Comparison of ENCODE assay signal across 15 cellular contexts in the genomic region with DNA sequence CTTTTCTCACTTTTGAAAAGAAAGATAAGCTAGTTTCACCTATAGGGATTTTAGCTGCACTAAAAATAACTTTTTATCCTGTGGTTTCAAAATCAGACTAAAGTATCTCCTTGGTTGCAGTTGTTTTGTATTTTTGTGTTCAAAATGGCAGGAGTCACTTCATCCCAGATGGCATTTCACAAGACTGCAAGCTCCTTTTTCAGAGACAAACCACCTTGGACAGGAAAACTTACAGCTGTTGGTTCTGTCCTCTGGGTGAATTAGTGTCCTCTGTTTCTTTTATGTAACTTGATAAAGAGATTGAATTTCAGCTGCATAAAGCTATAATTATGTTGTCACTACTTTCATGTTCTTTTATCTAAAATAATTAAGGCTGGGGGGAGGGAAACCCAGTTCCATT.
DNase-seq lines count a peak whose midpoint lies in the region; ATAC-seq and TF ChIP-seq lines count a peak whose summit lies in the region.
"Had no signal": no experiment of that assay in that cellular context is flagged by ENCODE, and none has a peak within 500 bp of the region (broad histone marks: within the 10 kb centered on the region; RNA-seq: fewer than 3 reads in every experiment).

No MANE protein-coding gene starts in this region.

- no peak overlapping the region for H3K27ac ChIP-seq in foreskin keratinocyte
- H3K27ac ChIP-seq: 22Rv1, BLaER1 had no signal

- no peak for ATAC-seq in foreskin keratinocyte
- ATAC-seq: HCT116, HepG2 had no signal

- no peaks in the 10 kb centered on the region for H3K4me1 ChIP-seq in foreskin keratinocyte
- H3K4me1 ChIP-seq: BLaER1 had no signal

- H3K27me3 ChIP-seq in foreskin keratinocyte: no peaks in the 10 kb centered on the region
- H3K27me3 ChIP-seq: BLaER1 had no signal

- no peak overlapping the region for H3K4me3 ChIP-seq in fibroblast of pulmonary artery (replicated peaks; ENCODE audit: low read depth, low read length)
- H3K4me3 ChIP-seq: BLaER1 had no signal

- TF ChIP-seq CTCF in fibroblast of pulmonary artery (IDR thresholded peaks at IDR 0.05; ENCODE audit: low read length, missing control alignments) (no peak), foreskin keratinocyte (conservative IDR thresholded peaks at IDR 0.05) (no peak)

- DNase-seq in NCI-H1105 treated with DMSO at 0.1 percent for 48 hours (lab: John Stamatoyannopoulos, UW): peak; percentile 22
- DNase-seq in NCI-H1105 (lab: John Stamatoyannopoulos, UW): no peak
- peak; percentile 59 for DNase-seq in NCI-H748 (lab: John Stamatoyannopoulos, UW; ENCODE audit: unreplicated experiment)
- DNase-seq in NCI-H748 treated with DMSO at 0.1 percent for 48 hours (lab: John Stamatoyannopoulos, UW): no peak
- peak; percentile 26 for DNase-seq in fibroblast of pulmonary artery (ENCODE audit: low read depth)
- no peak for DNase-seq in H4 (ENCODE audit: low spot score)
- DNase-seq in foreskin keratinocyte: no peak
- DNase-seq: AML-193; CD8-positive, alpha-beta memory T cell; DMS53; GF-D8 had no signal

Comparison
In these comparisons a context has a peak if more than half of its experiments do, and no peak if none do; other contexts are left out.
1. DNase-seq: peak in NCI-H1105 treated with DMSO at 0.1 percent for 48 hours (single experiment), NCI-H748 (single experiment) and fibroblast of pulmonary artery (single experiment); none in NCI-H1105 (single experiment), NCI-H748 treated with DMSO at 0.1 percent for 48 hours (single experiment), H4 (single experiment) and foreskin keratinocyte (0 of 2).